In genomic region chr2:102335871-102336366, GRCh38 we compare ENCODE assay signal across 1 cellular context.
A peak's percentile ranks its signal among the peaks of the same experiment; 100 is the strongest.
TF ChIP-seq lines count a peak whose summit lies in the region.

No MANE protein-coding gene starts in this region.

TF ChIP-seq in K562, 482 proteins besides CTCF, POLR2A, EP300 and RAD21 (continued from another document and continues in another):
- TF ChIP-seq CHAMP1 (IDR thresholded peaks at IDR 0.05) (peak; percentile 90), FOXM1 (IDR thresholded peaks at IDR 0.05; ENCODE audit: low read depth) (peak; percentile 91), FOXM1 (CRISPR knock-in tag; IDR thresholded peaks at IDR 0.05; ENCODE audit: low read depth) (no peak), ZNF253 (CRISPR knock-in tag; conservative IDR thresholded peaks at IDR 0.05) (no peak), UBTF (IDR thresholded peaks at IDR 0.05; ENCODE audit: borderline replicate concordance in 1 of 2, low read depth in 2 of 2, low read length in 2 of 2) (no peak; a peak in 1 of 4 replicates), MCM2 (IDR thresholded peaks at IDR 0.05; ENCODE audit: low read depth) (no peak), ZNF79 (CRISPR knock-in tag; IDR thresholded peaks at IDR 0.05; ENCODE audit: low read depth) (no peak), RBM17 (IDR thresholded peaks at IDR 0.05; ENCODE audit: borderline replicate concordance, low read depth, low read length) (no peak), PML (IDR thresholded peaks at IDR 0.05; ENCODE audit: low read length) (peak; percentile 96), HIVEP1 (CRISPR knock-in tag; IDR thresholded peaks at IDR 0.05) (no peak), LCOR (CRISPR knock-in tag; IDR thresholded peaks at IDR 0.05) (no peak), THRAP3 (IDR thresholded peaks at IDR 0.05; ENCODE audit: borderline replicate concordance) (no peak), NCOA4 (IDR thresholded peaks at IDR 0.05; ENCODE audit: partially characterized antibody) (no peak), NCOR1 (IDR thresholded peaks at IDR 0.05) (peak; percentile 97), MCM3 (IDR thresholded peaks at IDR 0.05) (no peak), ZNF239 (CRISPR knock-in tag; IDR thresholded peaks at IDR 0.05) (peak; percentile 94), CGGBP1 (CRISPR knock-in tag; IDR thresholded peaks at IDR 0.05) (no peak), ZNF232 (CRISPR knock-in tag; IDR thresholded peaks at IDR 0.05) (no peak), MNT (conservative IDR thresholded peaks at IDR 0.05) (peak in 1 of 2 experiments; percentile 77; a peak in 3 of 4 replicates), HMGN3 (IDR thresholded peaks at IDR 0.05; ENCODE audit: borderline replicate concordance, extremely low read depth, insufficient read length, low read depth, low read length) (no peak), MAFK (IDR thresholded peaks at IDR 0.05; ENCODE audit: low read length) (no peak), ZBTB17 (CRISPR knock-in tag; IDR thresholded peaks at IDR 0.05) (peak; percentile 81), RAD51 (IDR thresholded peaks at IDR 0.05; ENCODE audit: borderline replicate concordance, low read depth) (peak; percentile 29; the same call in 1 of the 2 replicates), ZNF431 (CRISPR knock-in tag; IDR thresholded peaks at IDR 0.05) (no peak), CLOCK (CRISPR knock-in tag; IDR thresholded peaks at IDR 0.05; ENCODE audit: borderline replicate concordance) (no peak), ZNF77 (CRISPR knock-in tag; IDR thresholded peaks at IDR 0.05) (no peak), PHF21A (IDR thresholded peaks at IDR 0.05; ENCODE audit: borderline replicate concordance, low read depth) (peak; percentile 67; the same call in 1 of the 2 replicates), MEIS2 (IDR thresholded peaks at IDR 0.05; ENCODE audit: partially characterized antibody) (peak; percentile 92), EZH2 (IDR thresholded peaks at IDR 0.05; ENCODE audit: borderline replicate concordance, low read depth, low read length) (no peak), MYC (IDR thresholded peaks at IDR 0.05; ENCODE audit: low read depth, low read length) (peak; percentile 43; the same call in 1 of the 2 replicates), MYC (CRISPR knock-in tag; IDR thresholded peaks at IDR 0.05; ENCODE audit: borderline replicate concordance, low read depth) (no peak), ZNF217 (CRISPR knock-in tag; IDR thresholded peaks at IDR 0.05) (no peak), ZNF707 (CRISPR knock-in tag; conservative IDR thresholded peaks at IDR 0.05) (no peak), ZBTB33 (CRISPR knock-in tag; IDR thresholded peaks at IDR 0.05) (no peak), ZBTB34 (CRISPR knock-in tag; IDR thresholded peaks at IDR 0.05) (no peak), ZNF280A (IDR thresholded peaks at IDR 0.05; ENCODE audit: low read depth, partially characterized antibody) (no peak)
- TF ChIP-seq, protein P1, sequence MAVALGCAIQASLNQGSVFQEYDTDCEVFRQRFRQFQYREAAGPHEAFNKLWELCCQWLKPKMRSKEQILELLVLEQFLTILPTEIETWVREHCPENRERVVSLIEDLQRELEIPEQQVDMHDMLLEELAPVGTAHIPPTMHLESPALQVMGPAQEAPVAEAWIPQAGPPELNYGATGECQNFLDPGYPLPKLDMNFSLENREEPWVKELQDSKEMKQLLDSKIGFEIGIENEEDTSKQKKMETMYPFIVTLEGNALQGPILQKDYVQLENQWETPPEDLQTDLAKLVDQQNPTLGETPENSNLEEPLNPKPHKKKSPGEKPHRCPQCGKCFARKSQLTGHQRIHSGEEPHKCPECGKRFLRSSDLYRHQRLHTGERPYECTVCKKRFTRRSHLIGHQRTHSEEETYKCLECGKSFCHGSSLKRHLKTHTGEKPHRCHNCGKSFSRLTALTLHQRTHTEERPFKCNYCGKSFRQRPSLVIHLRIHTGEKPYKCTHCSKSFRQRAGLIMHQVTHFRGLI (CRISPR knock-in tag; IDR thresholded peaks at IDR 0.05): no peak
- TF ChIP-seq, protein P2, sequence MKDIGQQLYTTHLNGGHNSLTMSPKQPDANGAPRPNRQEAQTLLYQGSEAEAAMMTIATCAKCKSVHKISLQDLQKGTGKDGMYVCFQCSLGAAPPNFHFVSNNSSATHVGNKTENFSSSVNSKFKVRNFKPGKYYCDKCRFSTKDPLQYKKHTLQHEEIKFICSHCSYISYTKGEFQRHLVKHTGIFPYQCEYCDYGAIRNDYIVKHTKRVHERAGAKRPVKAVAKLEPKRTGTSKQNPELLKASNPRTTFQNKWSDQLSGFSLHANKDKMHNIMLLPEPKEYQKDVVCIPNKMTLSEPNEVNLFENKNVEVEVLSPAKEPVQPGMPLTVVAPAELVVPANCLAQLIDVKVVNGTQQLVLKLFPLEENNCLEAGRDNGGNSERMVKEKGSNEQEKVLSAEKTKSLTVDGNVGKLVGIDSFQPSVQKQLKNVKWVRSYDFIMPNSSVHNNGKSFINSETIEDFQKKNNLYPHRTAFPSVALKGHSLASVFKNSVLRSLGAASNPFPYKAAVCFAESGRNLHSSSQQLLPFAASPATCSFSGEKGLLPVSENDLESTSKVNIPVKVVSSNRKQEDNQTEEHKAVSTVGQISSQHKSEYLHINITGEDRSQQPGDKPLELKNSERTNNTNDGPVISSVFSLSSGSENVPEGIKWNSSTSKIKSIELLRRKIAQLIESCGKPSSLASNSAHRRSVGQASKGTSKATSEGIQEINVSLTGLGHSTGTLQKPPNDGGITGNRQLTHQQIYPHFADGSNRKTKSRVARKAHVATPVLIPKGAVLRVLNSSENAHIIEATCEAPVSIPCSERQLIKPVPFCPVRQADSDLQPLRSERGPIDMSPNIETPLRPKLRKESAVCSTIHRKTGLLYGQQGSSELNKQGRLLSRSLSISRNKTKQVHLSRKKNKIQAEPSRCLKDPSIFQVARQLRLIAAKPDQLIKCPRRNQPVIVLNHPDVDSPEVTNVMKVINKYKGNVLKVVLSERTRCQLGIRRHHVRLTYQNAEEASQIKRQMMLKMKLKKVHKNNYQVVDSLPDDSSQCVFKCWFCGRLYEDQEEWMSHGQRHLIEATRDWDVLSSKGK (CRISPR knock-in tag; IDR thresholded peaks at IDR 0.05): no peak
- TF ChIP-seq, protein P3, sequence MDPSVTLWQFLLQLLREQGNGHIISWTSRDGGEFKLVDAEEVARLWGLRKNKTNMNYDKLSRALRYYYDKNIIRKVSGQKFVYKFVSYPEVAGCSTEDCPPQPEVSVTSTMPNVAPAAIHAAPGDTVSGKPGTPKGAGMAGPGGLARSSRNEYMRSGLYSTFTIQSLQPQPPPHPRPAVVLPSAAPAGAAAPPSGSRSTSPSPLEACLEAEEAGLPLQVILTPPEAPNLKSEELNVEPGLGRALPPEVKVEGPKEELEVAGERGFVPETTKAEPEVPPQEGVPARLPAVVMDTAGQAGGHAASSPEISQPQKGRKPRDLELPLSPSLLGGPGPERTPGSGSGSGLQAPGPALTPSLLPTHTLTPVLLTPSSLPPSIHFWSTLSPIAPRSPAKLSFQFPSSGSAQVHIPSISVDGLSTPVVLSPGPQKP (CRISPR knock-in tag; IDR thresholded peaks at IDR 0.05): no peak
